16 cellular contexts compared by ENCODE assay signal in the genomic region with DNA sequence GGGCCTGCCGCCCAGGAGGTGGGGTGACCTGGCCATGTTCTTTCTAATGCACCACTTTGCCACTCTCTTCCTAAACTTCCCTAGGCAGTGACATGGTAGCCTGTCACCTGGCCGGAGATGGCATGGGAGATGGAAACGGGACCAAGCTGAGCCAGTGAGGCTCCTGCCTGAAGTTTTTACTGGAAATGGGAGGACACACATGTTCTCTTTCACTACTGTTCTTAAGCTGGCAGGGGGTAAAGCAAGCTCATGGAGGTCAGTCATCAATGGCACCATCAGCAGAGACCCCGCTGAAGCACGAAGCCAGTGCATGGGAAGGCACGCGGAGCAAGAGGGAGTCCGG.
"Had no signal": no experiment of that assay in that cellular context is flagged by ENCODE, and none has a peak within 500 bp of the region (broad histone marks: within the 10 kb centered on the region; RNA-seq: fewer than 3 reads in every experiment).

No MANE protein-coding gene starts in this region.

- H3K27me3 Mint-ChIP-seq: activated naive CD8-positive, alpha-beta T cell treated with anti-CD3 and anti-CD28 coated beads for 36 hours; memory B cell; stimulated activated naive CD8-positive, alpha-beta T cell treated with anti-CD3 and anti-CD28 coated beads, Interleukin-15, amount 100 ng/mL, for 72 hours had no signal

- ATAC-seq: left ventricle myocardium superior; natural killer cell; psoas muscle; sciatic nerve; stimulated activated naive CD8-positive, alpha-beta T cell treated with anti-CD3 and anti-CD28 coated beads, Interleukin-15, amount 100 ng/mL, for 72 hours; upper lobe of right lung had no signal

- H3K27ac Mint-ChIP-seq: activated naive CD8-positive, alpha-beta T cell treated with anti-CD3 and anti-CD28 coated beads for 36 hours; activated T-helper 1 cell treated with anti-CD3 and anti-CD28 coated beads, Interleukin-12 subunit alpha, Interleukin-12 subunit beta, Interleukin-2, Interleukin-4 antibody, amounts not matched to agents 30 ng/mL and 10 ng/mL and 1 ng/mL, durations not matched to agents 14 hours and 24 hours and 36 hours; memory B cell; natural killer cell had no signal

- DNase-seq: activated naive CD8-positive, alpha-beta T cell treated with anti-CD3 and anti-CD28 coated beads for 36 hours; erythroblast; hippocampal formation; kidney; left ventricle myocardium superior; natural killer cell; nucleus accumbens; psoas muscle; spleen; stimulated activated naive CD8-positive, alpha-beta T cell treated with anti-CD3 and anti-CD28 coated beads, Interleukin-15, amount 100 ng/mL, for 72 hours; T-helper 2 cell; testis; upper lobe of right lung had no signal

- H3K4me3 Mint-ChIP-seq: activated naive CD8-positive, alpha-beta T cell treated with anti-CD3 and anti-CD28 coated beads for 36 hours; activated T-helper 1 cell treated with anti-CD3 and anti-CD28 coated beads, Interleukin-12 subunit alpha, Interleukin-12 subunit beta, Interleukin-2, Interleukin-4 antibody, amounts not matched to agents 30 ng/mL and 10 ng/mL and 1 ng/mL, durations not matched to agents 14 hours and 24 hours and 36 hours; memory B cell; natural killer cell; stimulated activated naive CD8-positive, alpha-beta T cell treated with anti-CD3 and anti-CD28 coated beads, Interleukin-15, amount 100 ng/mL, for 72 hours had no signal

- H3K9me3 Mint-ChIP-seq: activated naive CD8-positive, alpha-beta T cell treated with anti-CD3 and anti-CD28 coated beads for 36 hours; activated T-helper 1 cell treated with anti-CD3 and anti-CD28 coated beads, Interleukin-12 subunit alpha, Interleukin-12 subunit beta, Interleukin-2, Interleukin-4 antibody, amounts not matched to agents 30 ng/mL and 10 ng/mL and 1 ng/mL, durations not matched to agents 14 hours and 24 hours and 36 hours; memory B cell; natural killer cell; stimulated activated naive CD8-positive, alpha-beta T cell treated with anti-CD3 and anti-CD28 coated beads, Interleukin-15, amount 100 ng/mL, for 72 hours had no signal

- H3K4me3 ChIP-seq: psoas muscle, spleen, testis, upper lobe of right lung had no signal

- H3K36me3 Mint-ChIP-seq: natural killer cell had no signal

- H3K4me1 Mint-ChIP-seq: natural killer cell; stimulated activated naive CD8-positive, alpha-beta T cell treated with anti-CD3 and anti-CD28 coated beads, Interleukin-15, amount 100 ng/mL, for 72 hours had no signal
